1 cellular context compared by ENCODE assay signal in genomic region chr17:40352779-40353394, GRCh38.
TF ChIP-seq lines count a peak whose summit lies in the region.

No MANE protein-coding gene starts in this region.

TF ChIP-seq in GM23338, 12 proteins besides CTCF, POLR2A, EP300 and RAD21 (continued from another document):
- TF ChIP-seq, protein P1, sequence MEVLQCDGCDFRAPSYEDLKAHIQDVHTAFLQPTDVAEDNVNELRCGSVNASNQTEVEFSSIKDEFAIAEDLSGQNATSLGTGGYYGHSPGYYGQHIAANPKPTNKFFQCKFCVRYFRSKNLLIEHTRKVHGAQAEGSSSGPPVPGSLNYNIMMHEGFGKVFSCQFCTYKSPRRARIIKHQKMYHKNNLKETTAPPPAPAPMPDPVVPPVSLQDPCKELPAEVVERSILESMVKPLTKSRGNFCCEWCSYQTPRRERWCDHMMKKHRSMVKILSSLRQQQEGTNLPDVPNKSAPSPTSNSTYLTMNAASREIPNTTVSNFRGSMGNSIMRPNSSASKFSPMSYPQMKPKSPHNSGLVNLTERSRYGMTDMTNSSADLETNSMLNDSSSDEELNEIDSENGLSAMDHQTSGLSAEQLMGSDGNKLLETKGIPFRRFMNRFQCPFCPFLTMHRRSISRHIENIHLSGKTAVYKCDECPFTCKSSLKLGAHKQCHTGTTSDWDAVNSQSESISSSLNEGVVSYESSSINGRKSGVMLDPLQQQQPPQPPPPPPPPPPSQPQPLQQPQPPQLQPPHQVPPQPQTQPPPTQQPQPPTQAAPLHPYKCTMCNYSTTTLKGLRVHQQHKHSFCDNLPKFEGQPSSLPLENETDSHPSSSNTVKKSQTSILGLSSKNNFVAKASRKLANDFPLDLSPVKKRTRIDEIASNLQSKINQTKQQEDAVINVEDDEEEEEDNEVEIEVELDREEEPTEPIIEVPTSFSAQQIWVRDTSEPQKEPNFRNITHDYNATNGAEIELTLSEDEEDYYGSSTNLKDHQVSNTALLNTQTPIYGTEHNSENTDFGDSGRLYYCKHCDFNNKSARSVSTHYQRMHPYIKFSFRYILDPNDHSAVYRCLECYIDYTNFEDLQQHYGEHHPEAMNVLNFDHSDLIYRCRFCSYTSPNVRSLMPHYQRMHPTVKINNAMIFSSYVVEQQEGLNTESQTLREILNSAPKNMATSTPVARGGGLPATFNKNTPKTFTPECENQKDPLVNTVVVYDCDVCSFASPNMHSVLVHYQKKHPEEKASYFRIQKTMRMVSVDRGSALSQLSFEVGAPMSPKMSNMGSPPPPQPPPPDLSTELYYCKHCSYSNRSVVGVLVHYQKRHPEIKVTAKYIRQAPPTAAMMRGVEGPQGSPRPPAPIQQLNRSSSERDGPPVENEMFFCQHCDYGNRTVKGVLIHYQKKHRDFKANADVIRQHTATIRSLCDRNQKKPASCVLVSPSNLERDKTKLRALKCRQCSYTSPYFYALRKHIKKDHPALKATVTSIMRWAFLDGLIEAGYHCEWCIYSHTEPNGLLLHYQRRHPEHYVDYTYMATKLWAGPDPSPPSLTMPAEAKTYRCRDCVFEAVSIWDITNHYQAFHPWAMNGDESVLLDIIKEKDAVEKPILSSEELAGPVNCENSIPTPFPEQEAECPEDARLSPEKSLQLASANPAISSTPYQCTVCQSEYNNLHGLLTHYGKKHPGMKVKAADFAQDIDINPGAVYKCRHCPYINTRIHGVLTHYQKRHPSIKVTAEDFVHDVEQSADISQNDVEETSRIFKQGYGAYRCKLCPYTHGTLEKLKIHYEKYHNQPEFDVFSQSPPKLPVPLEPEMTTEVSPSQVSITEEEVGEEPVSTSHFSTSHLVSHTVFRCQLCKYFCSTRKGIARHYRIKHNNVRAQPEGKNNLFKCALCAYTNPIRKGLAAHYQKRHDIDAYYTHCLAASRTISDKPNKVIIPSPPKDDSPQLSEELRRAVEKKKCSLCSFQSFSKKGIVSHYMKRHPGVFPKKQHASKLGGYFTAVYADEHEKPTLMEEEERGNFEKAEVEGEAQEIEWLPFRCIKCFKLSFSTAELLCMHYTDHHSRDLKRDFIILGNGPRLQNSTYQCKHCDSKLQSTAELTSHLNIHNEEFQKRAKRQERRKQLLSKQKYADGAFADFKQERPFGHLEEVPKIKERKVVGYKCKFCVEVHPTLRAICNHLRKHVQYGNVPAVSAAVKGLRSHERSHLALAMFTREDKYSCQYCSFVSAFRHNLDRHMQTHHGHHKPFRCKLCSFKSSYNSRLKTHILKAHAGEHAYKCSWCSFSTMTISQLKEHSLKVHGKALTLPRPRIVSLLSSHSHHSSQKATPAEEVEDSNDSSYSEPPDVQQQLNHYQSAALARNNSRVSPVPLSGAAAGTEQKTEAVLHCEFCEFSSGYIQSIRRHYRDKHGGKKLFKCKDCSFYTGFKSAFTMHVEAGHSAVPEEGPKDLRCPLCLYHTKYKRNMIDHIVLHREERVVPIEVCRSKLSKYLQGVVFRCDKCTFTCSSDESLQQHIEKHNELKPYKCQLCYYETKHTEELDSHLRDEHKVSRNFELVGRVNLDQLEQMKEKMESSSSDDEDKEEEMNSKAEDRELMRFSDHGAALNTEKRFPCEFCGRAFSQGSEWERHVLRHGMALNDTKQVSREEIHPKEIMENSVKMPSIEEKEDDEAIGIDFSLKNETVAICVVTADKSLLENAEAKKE (CRISPR knock-in tag; IDR thresholded peaks at IDR 0.05) = no peak
- TF ChIP-seq STAT1 (IDR thresholded peaks at IDR 0.05; ENCODE audit: unreplicated experiment) (no peak), ZNF331 (CRISPR knock-in tag; IDR thresholded peaks at IDR 0.05; ENCODE audit: low read depth) (no peak), POLR2AphosphoS5 (IDR thresholded peaks at IDR 0.05; ENCODE audit: low read depth) (no peak), ZNF114 (CRISPR knock-in tag; IDR thresholded peaks at IDR 0.05) (no peak)
- TF ChIP-seq, protein P2, sequence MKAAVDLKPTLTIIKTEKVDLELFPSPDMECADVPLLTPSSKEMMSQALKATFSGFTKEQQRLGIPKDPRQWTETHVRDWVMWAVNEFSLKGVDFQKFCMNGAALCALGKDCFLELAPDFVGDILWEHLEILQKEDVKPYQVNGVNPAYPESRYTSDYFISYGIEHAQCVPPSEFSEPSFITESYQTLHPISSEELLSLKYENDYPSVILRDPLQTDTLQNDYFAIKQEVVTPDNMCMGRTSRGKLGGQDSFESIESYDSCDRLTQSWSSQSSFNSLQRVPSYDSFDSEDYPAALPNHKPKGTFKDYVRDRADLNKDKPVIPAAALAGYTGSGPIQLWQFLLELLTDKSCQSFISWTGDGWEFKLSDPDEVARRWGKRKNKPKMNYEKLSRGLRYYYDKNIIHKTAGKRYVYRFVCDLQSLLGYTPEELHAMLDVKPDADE (IDR thresholded peaks at IDR 0.05) = no peak
